2 cellular contexts compared by ENCODE assay signal in the genomic region with DNA sequence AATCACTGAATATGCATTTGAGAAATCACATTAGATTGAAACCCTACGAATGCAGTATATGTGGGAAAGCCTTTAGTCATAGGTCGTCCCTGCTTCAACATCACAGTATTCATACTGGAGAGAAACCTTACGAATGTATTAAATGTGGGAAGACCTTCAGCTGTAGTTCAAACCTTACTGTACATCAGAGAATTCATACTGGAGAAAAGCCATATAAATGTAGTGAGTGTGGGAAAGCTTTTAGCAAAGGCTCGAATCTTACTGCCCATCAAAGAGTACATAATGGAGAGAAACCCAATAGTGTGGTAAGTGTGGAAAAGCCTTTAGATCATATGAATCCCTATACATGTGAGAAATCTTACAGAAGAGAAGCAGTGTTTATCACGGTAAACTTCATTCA. TPM values are rescaled to one million over a fixed set of nuclear protein-coding genes. Genes with fewer than 3 reads are reported as not detected.
"Had no signal": no experiment of that assay in that cellular context is flagged by ENCODE, and none has a peak within 500 bp of the region (broad histone marks: within the 10 kb centered on the region; RNA-seq: fewer than 3 reads in every experiment).

No MANE protein-coding gene starts in this region.

RNA-seq across cellular contexts. Expression of a gene that starts 8.3 kb away (rescaled TPM):
- total RNA-seq: neural crest cell, pulmonary artery endothelial cell had no signal
